Comparison of ENCODE assay signal across 1 cellular context in genomic region chr3:10356461-10356897, GRCh38.
TF ChIP-seq lines count a peak whose summit lies in the region.

No MANE protein-coding gene starts in this region.

TF ChIP-seq in WTC11, 78 proteins besides CTCF, POLR2A, EP300 and RAD21 (continued from another document):
- TF ChIP-seq USF1 (CRISPR knock-in tag; IDR thresholded peaks at IDR 0.05) (no peak), SMAD4 (CRISPR knock-in tag; IDR thresholded peaks at IDR 0.05) (no peak), NR2C2 (CRISPR knock-in tag; IDR thresholded peaks at IDR 0.05) (no peak), ZNF121 (CRISPR knock-in tag; IDR thresholded peaks at IDR 0.05) (no peak), NFATC4 (CRISPR knock-in tag; IDR thresholded peaks at IDR 0.05) (no peak), ZNF263 (CRISPR knock-in tag; IDR thresholded peaks at IDR 0.05; ENCODE audit: low read depth) (no peak), FOXK1 (CRISPR knock-in tag; IDR thresholded peaks at IDR 0.05) (no peak), ERG (CRISPR knock-in tag; IDR thresholded peaks at IDR 0.05) (no peak), GABPB1 (CRISPR knock-in tag; IDR thresholded peaks at IDR 0.05) (no peak), USF2 (CRISPR knock-in tag; IDR thresholded peaks at IDR 0.05) (no peak), FOXP1 (CRISPR knock-in tag; IDR thresholded peaks at IDR 0.05; ENCODE audit: borderline replicate concordance) (no peak), E2F4 (CRISPR knock-in tag; IDR thresholded peaks at IDR 0.05; ENCODE audit: borderline replicate concordance, low read depth) (no peak)
